Comparison of ENCODE assay signal across 8 cellular contexts in the genomic region with DNA sequence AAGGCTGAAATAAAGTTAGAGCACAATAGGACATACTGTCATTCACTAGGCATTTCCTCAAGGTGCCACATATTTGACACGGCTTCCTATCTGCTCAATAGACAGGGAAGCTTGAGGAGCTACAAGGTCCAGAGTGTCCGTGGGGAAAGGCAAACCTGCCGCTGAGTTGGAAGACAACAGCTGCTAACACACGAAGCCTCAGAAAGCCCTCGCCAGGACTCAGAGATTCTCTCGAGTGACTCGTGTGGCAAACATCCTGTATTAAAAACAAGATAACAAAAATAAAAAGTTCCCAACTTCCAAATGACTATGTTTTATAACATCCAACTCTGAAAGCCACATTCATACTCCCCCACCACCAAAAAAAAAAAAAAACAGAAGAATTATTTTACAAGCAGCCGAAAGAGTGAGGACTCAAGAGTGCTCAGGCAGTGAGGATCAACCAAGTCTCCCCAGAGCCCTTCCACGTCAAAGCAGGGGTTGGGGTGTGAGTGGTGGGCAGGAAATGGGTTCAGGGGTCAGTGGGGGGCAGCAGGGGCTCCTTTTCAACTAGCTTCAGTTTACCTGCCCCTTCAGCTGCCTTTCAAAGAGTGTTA.
DNase-seq lines count a peak whose midpoint lies in the region; TF ChIP-seq lines count a peak whose summit lies in the region.

No MANE protein-coding gene starts in this region.

- H3K27me3 Mint-ChIP-seq in MCF 10A (ENCODE audit: insufficient read depth, unreplicated experiment), result no peaks in the 10 kb centered on the region

- peaks cover 0 to 51% (median 24%) of the 10 kb centered on the region in 11 experiments; a peak in 13 of 22 replicates for H4K20me1 ChIP-seq in BLaER1 treated with 17β-estradiol and CSF1 and Interleukin-3, amounts not matched to agents 10 nM and 100 nM

- no peak for TF ChIP-seq CTCF in MCF 10A (IDR thresholded peaks at IDR 0.05; ENCODE audit: unreplicated experiment)

- H3K9me3 Mint-ChIP-seq in MCF 10A (ENCODE audit: unreplicated experiment), result peaks cover 12% of the 10 kb centered on the region

- no peak overlapping the region for H3K4me3 ChIP-seq in BLaER1 treated with 17β-estradiol and CSF1 and Interleukin-3, amounts not matched to agents 10 nM and 100 nM

- no peak for DNase-seq in MCF 10A (ENCODE audit: unreplicated experiment)
- peak; percentile 84 for DNase-seq in myocyte (ENCODE audit: low read depth)
- DNase-seq in stimulated activated naive CD4-positive, alpha-beta T cell treated with Interleukin-2 at 50 U/mL for 16 hours (lab: John Stamatoyannopoulos, UW), result no peak
- DNase-seq in CD1c-positive myeloid dendritic cell (ENCODE audit: extremely low spot score), result no peak
- DNase-seq in midbrain (lab: John Stamatoyannopoulos, UW), result no peak
- DNase-seq in head of caudate nucleus, result no peak

- CTCF ChIA-PET in MCF 10A (lab: Yijun Ruan, JAX), result interaction anchor here (0.5 to 4.0 kb wide), 8 partner anchors 50 to 187 kb away, joined by 3 to 31 read pairs (median 4); a partner anchor contains a TSS

- peaks cover 58% of the 10 kb centered on the region for H3K36me3 Mint-ChIP-seq in MCF 10A (ENCODE audit: insufficient read depth, unreplicated experiment)

- peaks cover 0 to 20% (median 5%) of the 10 kb centered on the region in 11 experiments; a peak in 14 of 22 replicates for H3K9me3 ChIP-seq in BLaER1 treated with 17β-estradiol and CSF1 and Interleukin-3, amounts not matched to agents 10 nM and 100 nM (replicated peaks in 1 of 11)
- no peaks in the 10 kb centered on the region for H3K9me3 ChIP-seq in KOPT-K1 (ENCODE audit: insufficient read depth, low read length, poor library complexity, severe bottlenecking)

- intact Hi-C loops in MCF 10A (cut with micrococcal nuclease) (no loop called here), head of caudate nucleus (cut with DNase I) (no loop called here)

- peak overlapping the region in 10 of 11 experiments; percentile 21 to 96 (median 86); a peak in 19 of 22 replicates for H3K27ac ChIP-seq in BLaER1 treated with 17β-estradiol and CSF1 and Interleukin-3, amounts not matched to agents 10 nM and 100 nM
- peak overlapping the region; percentile 65 for H3K27ac ChIP-seq in KOPT-K1 (ENCODE audit: low read depth, low read length, poor library complexity, severe bottlenecking)

- BruUV-seq in MCF 10A (replicated peaks; lab: Mats Ljungman, UMichigan), result no TSS peak

- H3K27ac Mint-ChIP-seq in MCF 10A (ENCODE audit: low read depth, unreplicated experiment), result peak overlapping the region; percentile 89

- H3K4me1 ChIP-seq in BLaER1 treated with 17β-estradiol and CSF1 and Interleukin-3, amounts not matched to agents 10 nM and 100 nM, result peaks cover 65 to 84% (median 76%) of the 10 kb centered on the region in 10 experiments

- no peak overlapping the region for H3K4me3 Mint-ChIP-seq in MCF 10A (ENCODE audit: unreplicated experiment)

- H3K4me1 Mint-ChIP-seq in MCF 10A (ENCODE audit: insufficient read depth, unreplicated experiment), result peaks cover 64% of the 10 kb centered on the region

- POLR2A ChIA-PET in MCF 10A (lab: Yijun Ruan, JAX), result interaction anchor here (0.6 to 8.1 kb wide), 10 partner anchors 7 to 788 kb away, joined by 3 to 107 read pairs (median 5); a partner anchor contains a TSS

- H3K4me2 ChIP-seq in BLaER1 treated with 17β-estradiol and CSF1 and Interleukin-3, amounts not matched to agents 10 nM and 100 nM, result peak overlapping the region; percentile 76 to 96 (median 91)

- peaks cover under 1 to 47% (median 22%) of the 10 kb centered on the region in 11 experiments; a peak in 18 of 22 replicates for H3K36me3 ChIP-seq in BLaER1 treated with 17β-estradiol and CSF1 and Interleukin-3, amounts not matched to agents 10 nM and 100 nM
- peaks cover 38% of the 10 kb centered on the region for H3K36me3 ChIP-seq in KOPT-K1 (ENCODE audit: insufficient read depth, low read length)

- peak overlapping the region in 10 of 11 experiments; percentile 5 to 73 (median 56); a peak in 16 of 22 replicates for H3K9ac ChIP-seq in BLaER1 treated with 17β-estradiol and CSF1 and Interleukin-3, amounts not matched to agents 10 nM and 100 nM

- H3K27me3 ChIP-seq in BLaER1 treated with 17β-estradiol and CSF1 and Interleukin-3, amounts not matched to agents 10 nM and 100 nM, result no peaks in the 10 kb centered on the region
